ENCODE assay signal across 8 cellular contexts in genomic region chr1:27366113-27366410, GRCh38. TPM values are rescaled to one million over a fixed set of nuclear protein-coding genes. Genes with fewer than 3 reads are reported as not detected.
A peak's percentile ranks its signal among the peaks of the same experiment; 100 is the strongest.
DNase-seq lines count a peak whose midpoint lies in the region; ATAC-seq and TF ChIP-seq lines count a peak whose summit lies in the region.

No MANE protein-coding gene starts in this region.

- no peaks in the 10 kb centered on the region for H3K79me2 ChIP-seq in hepatocyte

- peak overlapping the region; percentile 66 for H3K4me3 ChIP-seq in NB4 (ENCODE audit: low read depth, low read length)
- peak overlapping the region; percentile 47 for H3K4me3 ChIP-seq in hepatocyte

- H3K9me3 ChIP-seq in hepatocyte (ENCODE audit: low read depth), result no peaks in the 10 kb centered on the region

- peak overlapping the region; percentile 64 for H2AFZ ChIP-seq in hepatocyte

- peak; percentile 56 for TF ChIP-seq POLR2A in NB4 (IDR thresholded peaks at IDR 0.05; ENCODE audit: extremely low read depth, insufficient read length)

- H3K27ac ChIP-seq in hepatocyte, result peak overlapping the region; percentile 90

- no peaks in the 10 kb centered on the region for H3K36me3 ChIP-seq in hepatocyte (replicated peaks; ENCODE audit: insufficient read depth, low read depth)

- no peaks in the 10 kb centered on the region for H4K20me1 ChIP-seq in hepatocyte (ENCODE audit: insufficient read depth, poor library complexity, severe bottlenecking)

- DNase-seq in AML-193 (lab: John Stamatoyannopoulos, UW), result peak; percentile 36 to 46
- DNase-seq in NB4 (ENCODE audit: low read depth), result peak; percentile 93
- DNase-seq in T-helper 22 cell (ENCODE audit: low read depth), result peak; percentile 60
- peak; percentile 90 for DNase-seq in astrocyte of the hippocampus (ENCODE audit: low read depth, low spot score)
- peak; percentile 87 for DNase-seq in hepatocyte (ENCODE audit: low spot score)
- peak; percentile 26 for DNase-seq in putamen (ENCODE audit: low spot score)
- DNase-seq in GF-D8 (lab: John Stamatoyannopoulos, UW), result no peak

- H3K9me2 ChIP-seq in hepatocyte (replicated peaks; ENCODE audit: insufficient read depth), result no peaks in the 10 kb centered on the region

- H3K27me3 ChIP-seq in hepatocyte, result no peaks in the 10 kb centered on the region

- WGBS in hepatocyte (ENCODE audit: low lambda C conversion rate, missing lambda C conversion rate), result 1% methylated on average over 21 of the region's 30 CpGs

- TF ChIP-seq CTCF in NB4 (IDR thresholded peaks at IDR 0.05; ENCODE audit: low read depth, low read length), result no peak
- no peak for TF ChIP-seq CTCF in hepatocyte (IDR thresholded peaks at IDR 0.05; ENCODE audit: poor library complexity)

- peak; percentile 37 for ATAC-seq in GM21360 (IDR thresholded peaks at IDR 0.05; ENCODE audit: unreplicated experiment)

- peaks cover 7% of the 10 kb centered on the region for H3K4me1 ChIP-seq in hepatocyte (ENCODE audit: insufficient read depth)

- H3K4me2 ChIP-seq in hepatocyte, result peak overlapping the region; percentile 98

RNA-seq across cellular contexts. Expression of gene MAP3K6, which starts 0.7 kb away (rescaled TPM):
- total RNA-seq in hepatocyte, result 4.3 and 6.3 TPM in 2 replicates
- 20.4 and 24.8 TPM in 2 replicates for polyA plus RNA-seq in hepatocyte

RNA-seq across cellular contexts. Expression of gene FCN3, which starts 8.6 kb away (rescaled TPM):
- not detected in 2 replicates for total RNA-seq in hepatocyte
- not detected in 2 replicates for polyA plus RNA-seq in hepatocyte

RNA-seq across cellular contexts. Expression of gene CD164L2, which starts 17.1 kb away (rescaled TPM):
- not detected in 2 replicates for total RNA-seq in hepatocyte
- polyA plus RNA-seq in hepatocyte, result 0.19 TPM in 1 of 2 replicates, not detected in the other

RNA-seq across cellular contexts. Expression of gene SYTL1, which starts 24.2 kb away (rescaled TPM):
- 10.6 and 12.1 TPM in 2 replicates for total RNA-seq in hepatocyte
- polyA plus RNA-seq in hepatocyte, result 21.7 and 26.2 TPM in 2 replicates

RNA-seq across cellular contexts. Expression of gene GPR3, which starts 26.4 kb away (rescaled TPM):
- total RNA-seq in hepatocyte, result 0.32 and 0.47 TPM in 2 replicates
- 1.5 and 2.2 TPM in 2 replicates for polyA plus RNA-seq in hepatocyte
